14 cellular contexts compared by ENCODE assay signal in genomic region chr4:15868065-15868464, GRCh38.
DNase-seq lines count a peak whose midpoint lies in the region; ATAC-seq and TF ChIP-seq lines count a peak whose summit lies in the region.
"Had no signal": no experiment of that assay in that cellular context is flagged by ENCODE, and none has a peak within 500 bp of the region (broad histone marks: within the 10 kb centered on the region; RNA-seq: fewer than 3 reads in every experiment).

No MANE protein-coding gene starts in this region.

- no peak for TF ChIP-seq POLR2A in esophagus squamous epithelium (IDR thresholded peaks at IDR 0.05)

- intact Hi-C loops in esophagus squamous epithelium (cut with DNase I): no loop called here

- WGBS in esophagus squamous epithelium, 2 donors: 50% methylated on average over 3 of the region's 3 CpGs

- no peak for TF ChIP-seq CTCF in esophagus squamous epithelium (IDR thresholded peaks at IDR 0.05)
- no peak for TF ChIP-seq CTCF in osteoblast (IDR thresholded peaks at IDR 0.05; ENCODE audit: extremely low read depth, low read depth, low read length)

- H3K4me2 ChIP-seq in osteoblast (ENCODE audit: insufficient read depth, low read length): no peak overlapping the region

- H2AFZ ChIP-seq in osteoblast (ENCODE audit: low read length): no peak overlapping the region

- peak; percentile 9 for ATAC-seq in HG03280 (IDR thresholded peaks at IDR 0.05; ENCODE audit: unreplicated experiment)

- H3K4me3 ChIP-seq in esophagus squamous epithelium (no peak overlapping the region), osteoblast (ENCODE audit: insufficient read depth, low read length) (no peak overlapping the region)
- H3K4me3 ChIP-seq: skin epidermis had no signal

- peak; percentile 27 for DNase-seq in activated CD4-positive, alpha-beta T cell treated with anti-CD3 and anti-CD28 coated beads for 48 hours
- DNase-seq in activated CD4-positive, alpha-beta T cell treated with anti-CD3 and anti-CD28 coated beads for 1 hour: no peak
- peak; percentile 24 for DNase-seq in RPMI7951 (ENCODE audit: low read depth)
- peak; percentile 56 for DNase-seq in islet precursor cell
- DNase-seq in AG20443 (ENCODE audit: low spot score): no peak
- DNase-seq in esophagus squamous epithelium (lab: John Stamatoyannopoulos, UW): no peak
- no peak for DNase-seq in osteoblast (ENCODE audit: insufficient read length, low spot score, missing footprints)
- DNase-seq: activated B cell treated with CpG ODN at 0.5 μM for 24 hours, activated gamma-delta T cell treated with Interleukin-2 at 50 U/mL for 16 hours, kidney glomerular epithelial cell, NCI-H2171 treated with DMSO at 0.1 percent for 48 hours, Right ventricle myocardium superior had no signal

- H3K27ac ChIP-seq in esophagus squamous epithelium (no peak overlapping the region), osteoblast (ENCODE audit: low read depth, low read length) (no peak overlapping the region)
- H3K27ac ChIP-seq: skin epidermis had no signal

- no peaks in the 10 kb centered on the region for H3K27me3 ChIP-seq in esophagus squamous epithelium
- H3K27me3 ChIP-seq in osteoblast (ENCODE audit: insufficient read depth, low read length): peaks cover 31% of the 10 kb centered on the region

- H3K4me1 ChIP-seq in esophagus squamous epithelium (peaks cover 0 to 4% (median 0%) of the 10 kb centered on the region in 3 donors), osteoblast (ENCODE audit: insufficient read depth, low read length) (no peaks in the 10 kb centered on the region)

- H3K9me3 ChIP-seq in esophagus squamous epithelium: no peaks in the 10 kb centered on the region
- H3K9me3 ChIP-seq in osteoblast (ENCODE audit: low read depth, low read length): no peaks in the 10 kb centered on the region

- H4K20me1 ChIP-seq in osteoblast (ENCODE audit: insufficient read depth, low read length): no peaks in the 10 kb centered on the region

- no peaks in the 10 kb centered on the region for H3K79me2 ChIP-seq in osteoblast (ENCODE audit: insufficient read depth, low read length)

- H3K36me3 ChIP-seq in esophagus squamous epithelium (no peaks in the 10 kb centered on the region), osteoblast (ENCODE audit: insufficient read depth, low read length) (no peaks in the 10 kb centered on the region)

Comparison
In these comparisons a context has a peak if more than half of its experiments do, and no peak if none do; other contexts are left out.
1. DNase-seq: peak in activated CD4-positive, alpha-beta T cell treated with anti-CD3 and anti-CD28 coated beads for 48 hours (single experiment), RPMI7951 (single experiment) and islet precursor cell (single experiment); none in activated CD4-positive, alpha-beta T cell treated with anti-CD3 and anti-CD28 coated beads for 1 hour (single experiment), AG20443 (single experiment), esophagus squamous epithelium (single experiment) and osteoblast (single experiment).